30 cellular contexts compared by ENCODE assay signal in genomic region chr17:41013181-41013580, GRCh38. TPM values are rescaled to one million over a fixed set of nuclear protein-coding genes. Genes with fewer than 3 reads are reported as not detected.
DNase-seq lines count a peak whose midpoint lies in the region; ATAC-seq and TF ChIP-seq lines count a peak whose summit lies in the region.
"Had no signal": no experiment of that assay in that cellular context is flagged by ENCODE, and none has a peak within 500 bp of the region (broad histone marks: within the 10 kb centered on the region; RNA-seq: fewer than 3 reads in every experiment).

No MANE protein-coding gene starts in this region.

- no peaks in the 10 kb centered on the region for H3K79me2 ChIP-seq in PC-3 (ENCODE audit: low read length)

- peak; percentile 86 for ATAC-seq in PC-3
- no peak for ATAC-seq in GM21360 (IDR thresholded peaks at IDR 0.05; ENCODE audit: unreplicated experiment)
- no peak for ATAC-seq in GM18520 (IDR thresholded peaks at IDR 0.05; ENCODE audit: unreplicated experiment)
- no peak for ATAC-seq in HG03175 (IDR thresholded peaks at IDR 0.05; ENCODE audit: unreplicated experiment)
- ATAC-seq: activated CD4-positive, alpha-beta T cell treated with anti-CD3 and anti-CD28 coated beads for 36 hours; natural killer cell treated with Interleukin-12 subunit alpha and Interleukin-12 subunit beta and Interleukin-15 and Interleukin-18, amount 100 ng/mL, for 72 hours; pancreas; stimulated activated memory B cell treated with anti-CD40 and anti-IgM and Interleukin-4, amounts not matched to agents 10 μg/mL and 1 μg/mL and 100 μg/mL, for 72 hours had no signal

- H3K27ac Mint-ChIP-seq in activated T-helper 2 cell treated with anti-CD3 and anti-CD28 coated beads, Interferon-gamma antibody, Interleukin-2, Interleukin-4, amounts not matched to agents 10 μg/mL and 5 μg/mL and 100 μg/mL, durations not matched to agents 14 hours and 24 hours and 36 hours: no peak overlapping the region
- H3K27ac Mint-ChIP-seq: activated CD4-positive, alpha-beta T cell treated with anti-CD3 and anti-CD28 coated beads for 36 hours; activated T-cell treated with anti-CD3 and anti-CD28 coated beads, Interleukin-2, amount 50 U/mL, for 24 hours; natural killer cell treated with Interleukin-12 subunit alpha and Interleukin-12 subunit beta and Interleukin-15 and Interleukin-18, amount 100 ng/mL, for 72 hours; stimulated activated memory B cell treated with anti-CD40 and anti-IgM and Interleukin-4, amounts not matched to agents 10 μg/mL and 1 μg/mL and 100 μg/mL, for 72 hours had no signal

- H3K36me3 ChIP-seq in PC-3 (ENCODE audit: low read depth, low read length): no peaks in the 10 kb centered on the region
- H3K36me3 ChIP-seq: pancreas, right atrium auricular region, suprapubic skin had no signal

- H2AFZ ChIP-seq in PC-3 (ENCODE audit: low read length): no peak overlapping the region

- TF ChIP-seq CTCF in PC-3 (conservative IDR thresholded peaks at IDR 0.05; ENCODE audit: low read depth, low read length) (no peak), fibroblast of mammary gland (conservative IDR thresholded peaks at IDR 0.05; ENCODE audit: control insufficient read depth, insufficient read depth, low read depth, low read length) (no peak)

- H3K27me3 ChIP-seq in PC-3 (ENCODE audit: low read length): no peaks in the 10 kb centered on the region
- H3K27me3 ChIP-seq: pancreas, right atrium auricular region, suprapubic skin had no signal

- CTCF ChIA-PET in PC-3 (lab: Charles Lee): interaction anchor here (1.3 kb wide), 1 partner anchor 309 kb away, joined by 4 read pairs; no protein-coding TSS in a partner anchor

- H3K4me2 ChIP-seq in PC-3 (ENCODE audit: low read length): peak overlapping the region; percentile 6

- peak overlapping the region; percentile 79 for H3K27ac ChIP-seq in PC-3 (ENCODE audit: low read length)
- H3K27ac ChIP-seq: C4-2B, pancreas, right atrium auricular region, suprapubic skin had no signal

- no peaks in the 10 kb centered on the region for H3K9me3 ChIP-seq in PC-3 (ENCODE audit: low read length)
- H3K9me3 ChIP-seq: pancreas, right atrium auricular region, suprapubic skin had no signal

- no peaks in the 10 kb centered on the region for H3K36me3 Mint-ChIP-seq in activated T-helper 2 cell treated with anti-CD3 and anti-CD28 coated beads, Interferon-gamma antibody, Interleukin-2, Interleukin-4, amounts not matched to agents 10 μg/mL and 5 μg/mL and 100 μg/mL, durations not matched to agents 14 hours and 24 hours and 36 hours (ENCODE audit: low read depth)
- H3K36me3 Mint-ChIP-seq: brain; natural killer cell treated with Interleukin-12 subunit alpha and Interleukin-12 subunit beta and Interleukin-15 and Interleukin-18, amount 100 ng/mL, for 72 hours; stimulated activated memory B cell treated with anti-CD40 and anti-IgM and Interleukin-4, amounts not matched to agents 10 μg/mL and 1 μg/mL and 100 μg/mL, for 72 hours had no signal

- H3K9ac ChIP-seq in PC-3 (ENCODE audit: low read length): no peak overlapping the region

- POLR2A ChIA-PET in PC-3 (lab: Charles Lee; ENCODE audit: unreplicated experiment): no interaction called here

- H3K4me3 ChIP-seq in PC-3 (ENCODE audit: low read length): no peak overlapping the region
- H3K4me3 ChIP-seq in fibroblast of mammary gland (ENCODE audit: control insufficient read depth, low read depth, low read length): no peak overlapping the region
- H3K4me3 ChIP-seq: pancreas, right atrium auricular region, suprapubic skin had no signal

- H4K20me1 ChIP-seq in PC-3 (ENCODE audit: low read length): no peaks in the 10 kb centered on the region

- peaks cover 46% of the 10 kb centered on the region for H3K4me1 ChIP-seq in PC-3 (ENCODE audit: insufficient read depth, low read length)
- H3K4me1 ChIP-seq: pancreas, right atrium auricular region, suprapubic skin had no signal

- H3K9me3 Mint-ChIP-seq in activated T-helper 2 cell treated with anti-CD3 and anti-CD28 coated beads, Interferon-gamma antibody, Interleukin-2, Interleukin-4, amounts not matched to agents 10 μg/mL and 5 μg/mL and 100 μg/mL, durations not matched to agents 14 hours and 24 hours and 36 hours: no peaks in the 10 kb centered on the region
- H3K9me3 Mint-ChIP-seq: activated T-cell treated with anti-CD3 and anti-CD28 coated beads, Interleukin-2, amount 50 U/mL, for 24 hours; natural killer cell treated with Interleukin-12 subunit alpha and Interleukin-12 subunit beta and Interleukin-15 and Interleukin-18, amount 100 ng/mL, for 72 hours; stimulated activated memory B cell treated with anti-CD40 and anti-IgM and Interleukin-4, amounts not matched to agents 10 μg/mL and 1 μg/mL and 100 μg/mL, for 72 hours had no signal

- intact Hi-C loops in PC-3 (cut with micrococcal nuclease): no loop called here
- intact Hi-C loops in activated T-helper 2 cell treated with anti-CD3 and anti-CD28 coated beads, Interferon-gamma antibody, Interleukin-2, Interleukin-4, amounts not matched to agents 10 μg/mL and 5 μg/mL and 100 μg/mL, durations not matched to agents 14 hours and 24 hours and 36 hours (cut with micrococcal nuclease): no loop called here

- peaks cover 18% of the 10 kb centered on the region for H3K27me3 Mint-ChIP-seq in activated T-helper 2 cell treated with anti-CD3 and anti-CD28 coated beads, Interferon-gamma antibody, Interleukin-2, Interleukin-4, amounts not matched to agents 10 μg/mL and 5 μg/mL and 100 μg/mL, durations not matched to agents 14 hours and 24 hours and 36 hours (ENCODE audit: low read depth)
- H3K27me3 Mint-ChIP-seq: brain; stimulated activated memory B cell treated with anti-CD40 and anti-IgM and Interleukin-4, amounts not matched to agents 10 μg/mL and 1 μg/mL and 100 μg/mL, for 72 hours had no signal

- H3K9me2 ChIP-seq in PC-3 (replicated peaks; ENCODE audit: low read length): no peaks in the 10 kb centered on the region

- H3K4me1 Mint-ChIP-seq in activated T-helper 2 cell treated with anti-CD3 and anti-CD28 coated beads, Interferon-gamma antibody, Interleukin-2, Interleukin-4, amounts not matched to agents 10 μg/mL and 5 μg/mL and 100 μg/mL, durations not matched to agents 14 hours and 24 hours and 36 hours (ENCODE audit: low read depth): no peaks in the 10 kb centered on the region
- H3K4me1 Mint-ChIP-seq: activated CD4-positive, alpha-beta T cell treated with anti-CD3 and anti-CD28 coated beads for 36 hours; stimulated activated memory B cell treated with anti-CD40 and anti-IgM and Interleukin-4, amounts not matched to agents 10 μg/mL and 1 μg/mL and 100 μg/mL, for 72 hours had no signal

- no TSS peak for BruUV-seq in PC-3 (replicated peaks; lab: Mats Ljungman, UMichigan)

- peaks cover 5% of the 10 kb centered on the region for H3F3A ChIP-seq in PC-3 (ENCODE audit: low read length, unreplicated experiment)

- DNase-seq in AG08395 (ENCODE audit: low spot score) (peak; percentile 36), GM04503 (ENCODE audit: low read depth) (peak; percentile 42), PC-3 (peak; percentile 86), fibroblast of mammary gland (ENCODE audit: low read depth) (peak; percentile 41)
- DNase-seq in activated T-helper 2 cell treated with anti-CD3 and anti-CD28 coated beads, Interferon-gamma antibody, Interleukin-2, Interleukin-4, amounts not matched to agents 10 μg/mL and 5 μg/mL and 100 μg/mL, durations not matched to agents 14 hours and 24 hours and 36 hours (ENCODE audit: low spot score): no peak
- DNase-seq: activated CD4-positive, alpha-beta T cell treated with anti-CD3 and anti-CD28 coated beads for 36 hours; activated CD8-positive, alpha-beta memory T cell treated with anti-CD3 and anti-CD28 coated beads for 24 hours; activated T-cell treated with anti-CD3 and anti-CD28 coated beads, Interleukin-2, amount 50 U/mL, for 24 hours; effector CD4-positive, alpha-beta T cell; hippocampal formation; KBM-7; left ventricle myocardium superior; pancreas; Right ventricle myocardium superior; T-helper 1 cell had no signal

- H3K4me3 Mint-ChIP-seq in activated T-helper 2 cell treated with anti-CD3 and anti-CD28 coated beads, Interferon-gamma antibody, Interleukin-2, Interleukin-4, amounts not matched to agents 10 μg/mL and 5 μg/mL and 100 μg/mL, durations not matched to agents 14 hours and 24 hours and 36 hours (ENCODE audit: low read depth): no peak overlapping the region
- H3K4me3 Mint-ChIP-seq: activated CD4-positive, alpha-beta T cell treated with anti-CD3 and anti-CD28 coated beads for 36 hours; activated T-cell treated with anti-CD3 and anti-CD28 coated beads, Interleukin-2, amount 50 U/mL, for 24 hours; natural killer cell treated with Interleukin-12 subunit alpha and Interleukin-12 subunit beta and Interleukin-15 and Interleukin-18, amount 100 ng/mL, for 72 hours; stimulated activated memory B cell treated with anti-CD40 and anti-IgM and Interleukin-4, amounts not matched to agents 10 μg/mL and 1 μg/mL and 100 μg/mL, for 72 hours had no signal

RNA-seq across cellular contexts. Expression of gene KRTAP3-1, which starts 4.3 kb away (rescaled TPM):
- 1.6 TPM in 1 of 2 replicates, not detected in the other for total RNA-seq in PC-3 (2014; rRNA removed)
- total RNA-seq in activated T-helper 2 cell treated with anti-CD3 and anti-CD28 coated beads, Interferon-gamma antibody, Interleukin-2, Interleukin-4, amounts not matched to agents 10 μg/mL and 5 μg/mL and 100 μg/mL, durations not matched to agents 14 hours and 24 hours and 36 hours: not detected in 2 replicates
- total RNA-seq: A673; activated CD4-positive, alpha-beta T cell treated with anti-CD3 and anti-CD28 coated beads for 36 hours; epithelial cell of proximal tubule; frontal cortex; left ventricle myocardium superior; natural killer cell treated with Interleukin-12 subunit alpha and Interleukin-12 subunit beta and Interleukin-15 and Interleukin-18, amount 100 ng/mL, for 72 hours; NCI-H460; OCI-LY7; pancreas; right atrium auricular region; Right ventricle myocardium superior; urinary bladder had no signal

RNA-seq across cellular contexts. Expression of gene KRTAP3-2, which starts 13.5 kb away (rescaled TPM):
- not detected in 2 replicates for total RNA-seq in PC-3 (2014; rRNA removed)
- not detected in 2 replicates for total RNA-seq in activated T-helper 2 cell treated with anti-CD3 and anti-CD28 coated beads, Interferon-gamma antibody, Interleukin-2, Interleukin-4, amounts not matched to agents 10 μg/mL and 5 μg/mL and 100 μg/mL, durations not matched to agents 14 hours and 24 hours and 36 hours
- total RNA-seq: A673; activated CD4-positive, alpha-beta T cell treated with anti-CD3 and anti-CD28 coated beads for 36 hours; epithelial cell of proximal tubule; frontal cortex; left ventricle myocardium superior; natural killer cell treated with Interleukin-12 subunit alpha and Interleukin-12 subunit beta and Interleukin-15 and Interleukin-18, amount 100 ng/mL, for 72 hours; NCI-H460; OCI-LY7; pancreas; right atrium auricular region; Right ventricle myocardium superior; urinary bladder had no signal

RNA-seq across cellular contexts. Expression of gene KRTAP1-5, which starts 13.8 kb away (rescaled TPM):
- 0.51 TPM in 1 of 2 replicates, not detected in the other for total RNA-seq in PC-3 (2014; rRNA removed)
- not detected in 2 replicates for total RNA-seq in activated T-helper 2 cell treated with anti-CD3 and anti-CD28 coated beads, Interferon-gamma antibody, Interleukin-2, Interleukin-4, amounts not matched to agents 10 μg/mL and 5 μg/mL and 100 μg/mL, durations not matched to agents 14 hours and 24 hours and 36 hours
- total RNA-seq: A673; activated CD4-positive, alpha-beta T cell treated with anti-CD3 and anti-CD28 coated beads for 36 hours; epithelial cell of proximal tubule; frontal cortex; left ventricle myocardium superior; natural killer cell treated with Interleukin-12 subunit alpha and Interleukin-12 subunit beta and Interleukin-15 and Interleukin-18, amount 100 ng/mL, for 72 hours; NCI-H460; OCI-LY7; pancreas; right atrium auricular region; Right ventricle myocardium superior; urinary bladder had no signal

RNA-seq across cellular contexts. Expression of gene KRTAP1-4, which starts 16.8 kb away (rescaled TPM):
- not detected in 2 replicates for total RNA-seq in PC-3 (2014; rRNA removed)
- not detected in 2 replicates for total RNA-seq in activated T-helper 2 cell treated with anti-CD3 and anti-CD28 coated beads, Interferon-gamma antibody, Interleukin-2, Interleukin-4, amounts not matched to agents 10 μg/mL and 5 μg/mL and 100 μg/mL, durations not matched to agents 14 hours and 24 hours and 36 hours
- total RNA-seq: A673; activated CD4-positive, alpha-beta T cell treated with anti-CD3 and anti-CD28 coated beads for 36 hours; epithelial cell of proximal tubule; frontal cortex; left ventricle myocardium superior; natural killer cell treated with Interleukin-12 subunit alpha and Interleukin-12 subunit beta and Interleukin-15 and Interleukin-18, amount 100 ng/mL, for 72 hours; NCI-H460; OCI-LY7; pancreas; right atrium auricular region; Right ventricle myocardium superior; urinary bladder had no signal

RNA-seq across cellular contexts. Expression of gene KRTAP3-3, which starts 19.2 kb away (rescaled TPM):
- total RNA-seq in PC-3 (2014; rRNA removed): not detected in 2 replicates
- total RNA-seq in activated T-helper 2 cell treated with anti-CD3 and anti-CD28 coated beads, Interferon-gamma antibody, Interleukin-2, Interleukin-4, amounts not matched to agents 10 μg/mL and 5 μg/mL and 100 μg/mL, durations not matched to agents 14 hours and 24 hours and 36 hours: not detected in 2 replicates
- total RNA-seq: A673; activated CD4-positive, alpha-beta T cell treated with anti-CD3 and anti-CD28 coated beads for 36 hours; epithelial cell of proximal tubule; frontal cortex; left ventricle myocardium superior; natural killer cell treated with Interleukin-12 subunit alpha and Interleukin-12 subunit beta and Interleukin-15 and Interleukin-18, amount 100 ng/mL, for 72 hours; NCI-H460; OCI-LY7; pancreas; right atrium auricular region; Right ventricle myocardium superior; urinary bladder had no signal
